10 cellular contexts compared by ENCODE assay signal in the genomic region with DNA sequence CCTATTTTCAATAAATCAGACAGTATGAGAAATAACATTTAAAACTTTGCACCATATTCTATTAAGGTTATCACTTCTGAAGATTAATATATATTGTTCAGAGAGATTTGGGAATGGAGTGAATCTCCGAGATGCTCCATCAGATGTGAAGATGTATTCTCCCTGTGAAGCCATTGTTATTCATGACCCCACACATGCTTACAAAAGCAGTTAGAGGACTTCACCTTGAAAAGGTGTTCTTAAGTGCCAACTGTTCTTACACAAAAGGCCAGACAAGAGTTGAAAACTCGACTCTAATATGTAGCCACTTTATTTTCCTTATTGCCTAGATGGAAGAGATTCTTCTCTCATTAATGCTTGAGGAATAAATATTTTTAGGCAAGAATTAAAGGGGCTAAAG. TPM values are rescaled to one million over a fixed set of nuclear protein-coding genes. Genes with fewer than 3 reads are reported as not detected.
"Had no signal": no experiment of that assay in that cellular context is flagged by ENCODE, and none has a peak within 500 bp of the region (broad histone marks: within the 10 kb centered on the region; RNA-seq: fewer than 3 reads in every experiment).

No MANE protein-coding gene starts in this region.

- H3K36me3 Mint-ChIP-seq: IgD-negative memory B cell had no signal

- H3K4me2 ChIP-seq: KMS-11 had no signal

- H3K4me3 Mint-ChIP-seq: HFFc6, IgD-negative memory B cell had no signal

- H3K36me3 ChIP-seq: HAP-1 had no signal

- H3K27ac Mint-ChIP-seq: HFFc6, IgD-negative memory B cell had no signal

- H3K4me1 ChIP-seq: HAP-1 had no signal

- H3K4me3 ChIP-seq: GM23248, HAP-1 had no signal

- ATAC-seq: HCT116, HepG2 had no signal

- H3K27ac ChIP-seq: GM23248, HL-60, KMS-11 had no signal

- DNase-seq: GM23248, H7, HFFc6, KBM-7 had no signal

- H2AFZ ChIP-seq: GM23248 had no signal

- H3K9me3 ChIP-seq: HAP-1 had no signal

- H3K9me3 Mint-ChIP-seq: IgD-negative memory B cell had no signal

RNA-seq across cellular contexts. Expression of gene NEIL3, which starts 54.3 kb away (rescaled TPM):
- polyA plus RNA-seq: IgD-negative memory B cell had no signal
